In genomic region chr12:106893451-106893850, GRCh38 we compare ENCODE assay signal across 19 cellular contexts.
A peak's percentile ranks its signal among the peaks of the same experiment; 100 is the strongest.
DNase-seq lines count a peak whose midpoint lies in the region; TF ChIP-seq lines count a peak whose summit lies in the region.
"Had no signal": no experiment of that assay in that cellular context is flagged by ENCODE, and none has a peak within 500 bp of the region (broad histone marks: within the 10 kb centered on the region; RNA-seq: fewer than 3 reads in every experiment).

No MANE protein-coding gene starts in this region.

- CTCF ChIA-PET in activated CD4-positive, alpha-beta T cell treated with anti-CD3 and anti-CD28 coated beads, Interleukin-2, amount 10 ng/mL, durations not matched to agents 7 days and 5 days (lab: Charles Lee), result interaction anchor here (0.5 to 1.6 kb wide), 2 partner anchors 19 to 191 kb away, joined by 3 to 5 read pairs; no protein-coding TSS in a partner anchor

- DNase-seq in NCI-H748 (lab: John Stamatoyannopoulos, UW; ENCODE audit: unreplicated experiment) (peak; percentile 12), NCI-H748 treated with DMSO at 0.1 percent for 48 hours (lab: John Stamatoyannopoulos, UW) (no peak), RPMI7951 (ENCODE audit: low read depth) (peak; percentile 29), esophagus muscularis mucosa (ENCODE audit: extremely low spot score) (peak; percentile 60), tibial nerve (ENCODE audit: low spot score in 2 of 2) (no peak), iPS-NIHi7 (ENCODE audit: extremely low spot score) (no peak)
- no peak for DNase-seq in stimulated activated CD4-positive, alpha-beta T cell treated with anti-CD3 and anti-CD28 coated beads, Interleukin-15, amount 100 ng/mL, for 24 hours
- DNase-seq in activated CD4-positive, alpha-beta T cell treated with anti-CD3 and anti-CD28 coated beads, Interleukin-2, amount 10 ng/mL, durations not matched to agents 7 days and 5 days, result no peak
- DNase-seq: CD4-positive, alpha-beta memory T cell; DMS79 treated with DMSO at 0.1 percent for 48 hours; GF-D8; MV-4-11; NCI-H1417; NCI-H1930; Right ventricle myocardium superior; SK-N-SH had no signal

- H3K27ac ChIP-seq in esophagus muscularis mucosa (replicated peaks in 1 of 4), result no peak overlapping the region
- no peak overlapping the region for H3K27ac ChIP-seq in tibial nerve
- H3K27ac ChIP-seq: 22Rv1 had no signal

- H3K4me1 ChIP-seq in esophagus muscularis mucosa, result no peaks in the 10 kb centered on the region
- peaks cover 0 to 8% (median 0%) of the 10 kb centered on the region in 4 donors for H3K4me1 ChIP-seq in tibial nerve

- POLR2A ChIA-PET in activated CD4-positive, alpha-beta T cell treated with anti-CD3 and anti-CD28 coated beads, Interleukin-2, amount 10 ng/mL, durations not matched to agents 7 days and 5 days (lab: Charles Lee), result no interaction called here

- H3K36me3 Mint-ChIP-seq in activated CD4-positive, alpha-beta T cell treated with anti-CD3 and anti-CD28 coated beads, Interleukin-2, amount 10 ng/mL, durations not matched to agents 7 days and 5 days (ENCODE audit: low read depth), result no peaks in the 10 kb centered on the region

- no peaks in the 10 kb centered on the region for H3K27me3 Mint-ChIP-seq in activated CD4-positive, alpha-beta T cell treated with anti-CD3 and anti-CD28 coated beads, Interleukin-2, amount 10 ng/mL, durations not matched to agents 7 days and 5 days
- H3K27me3 Mint-ChIP-seq: CD4-positive, alpha-beta memory T cell had no signal

- intact Hi-C loops in esophagus muscularis mucosa (cut with DNase I), result no loop called here

- H3K4me1 Mint-ChIP-seq in activated CD4-positive, alpha-beta T cell treated with anti-CD3 and anti-CD28 coated beads, Interleukin-2, amount 10 ng/mL, durations not matched to agents 7 days and 5 days, result peaks cover 3% of the 10 kb centered on the region
- H3K4me1 Mint-ChIP-seq: IgD-negative memory B cell had no signal

- no peak overlapping the region for H3K4me3 Mint-ChIP-seq in activated CD4-positive, alpha-beta T cell treated with anti-CD3 and anti-CD28 coated beads, Interleukin-2, amount 10 ng/mL, durations not matched to agents 7 days and 5 days
- H3K4me3 Mint-ChIP-seq: GM23338 had no signal

- TF ChIP-seq CTCF in esophagus muscularis mucosa (IDR thresholded peaks at IDR 0.05) (no peak), tibial nerve (IDR thresholded peaks at IDR 0.05) (no peak)

- 87% methylated on average over 8 of the region's 8 CpGs for WGBS in esophagus muscularis mucosa
- 83 to 86% methylated on average over 8 of the region's 8 CpGs for WGBS in tibial nerve, 2 donors

- peaks cover 2% of the 10 kb centered on the region for H3K9me3 Mint-ChIP-seq in activated CD4-positive, alpha-beta T cell treated with anti-CD3 and anti-CD28 coated beads, Interleukin-2, amount 10 ng/mL, durations not matched to agents 7 days and 5 days
- H3K9me3 Mint-ChIP-seq: GM23338 had no signal

- peaks cover 0 to 3% (median under 1%) of the 10 kb centered on the region in 4 donors for H3K36me3 ChIP-seq in esophagus muscularis mucosa
- no peaks in the 10 kb centered on the region for H3K36me3 ChIP-seq in tibial nerve

- TF ChIP-seq EP300 in esophagus muscularis mucosa (IDR thresholded peaks at IDR 0.05) (no peak), tibial nerve (IDR thresholded peaks at IDR 0.05) (no peak)

- TF ChIP-seq POLR2A in esophagus muscularis mucosa (IDR thresholded peaks at IDR 0.05; ENCODE audit: low read depth) (no peak), tibial nerve (IDR thresholded peaks at IDR 0.05) (no peak)

- no peak overlapping the region for H3K27ac Mint-ChIP-seq in activated CD4-positive, alpha-beta T cell treated with anti-CD3 and anti-CD28 coated beads, Interleukin-2, amount 10 ng/mL, durations not matched to agents 7 days and 5 days
- H3K27ac Mint-ChIP-seq: GM23338, IgD-negative memory B cell had no signal

- H3K9me3 ChIP-seq in esophagus muscularis mucosa (no peaks in the 10 kb centered on the region), tibial nerve (no peaks in the 10 kb centered on the region)
- H3K9me3 ChIP-seq: SK-N-SH had no signal

- H3K4me3 ChIP-seq in esophagus muscularis mucosa, result no peak overlapping the region
- H3K4me3 ChIP-seq in tibial nerve, result no peak overlapping the region
- H3K4me3 ChIP-seq: GM23338 had no signal

- H3K27me3 ChIP-seq in esophagus muscularis mucosa (no peaks in the 10 kb centered on the region), tibial nerve (no peaks in the 10 kb centered on the region)

Comparison
In these comparisons a context has a peak if more than half of its experiments do, and no peak if none do; other contexts are left out.
1. DNase-seq: peak in NCI-H748 (single experiment), RPMI7951 (single experiment) and esophagus muscularis mucosa (single experiment); none in NCI-H748 treated with DMSO at 0.1 percent for 48 hours (single experiment), tibial nerve (0 of 2), iPS-NIHi7 (single experiment), stimulated activated CD4-positive, alpha-beta T cell treated with anti-CD3 and anti-CD28 coated beads, Interleukin-15, amount 100 ng/mL, for 24 hours (single experiment) and activated CD4-positive, alpha-beta T cell treated with anti-CD3 and anti-CD28 coated beads, Interleukin-2, amount 10 ng/mL, durations not matched to agents 7 days and 5 days (single experiment).